In the genomic region with DNA sequence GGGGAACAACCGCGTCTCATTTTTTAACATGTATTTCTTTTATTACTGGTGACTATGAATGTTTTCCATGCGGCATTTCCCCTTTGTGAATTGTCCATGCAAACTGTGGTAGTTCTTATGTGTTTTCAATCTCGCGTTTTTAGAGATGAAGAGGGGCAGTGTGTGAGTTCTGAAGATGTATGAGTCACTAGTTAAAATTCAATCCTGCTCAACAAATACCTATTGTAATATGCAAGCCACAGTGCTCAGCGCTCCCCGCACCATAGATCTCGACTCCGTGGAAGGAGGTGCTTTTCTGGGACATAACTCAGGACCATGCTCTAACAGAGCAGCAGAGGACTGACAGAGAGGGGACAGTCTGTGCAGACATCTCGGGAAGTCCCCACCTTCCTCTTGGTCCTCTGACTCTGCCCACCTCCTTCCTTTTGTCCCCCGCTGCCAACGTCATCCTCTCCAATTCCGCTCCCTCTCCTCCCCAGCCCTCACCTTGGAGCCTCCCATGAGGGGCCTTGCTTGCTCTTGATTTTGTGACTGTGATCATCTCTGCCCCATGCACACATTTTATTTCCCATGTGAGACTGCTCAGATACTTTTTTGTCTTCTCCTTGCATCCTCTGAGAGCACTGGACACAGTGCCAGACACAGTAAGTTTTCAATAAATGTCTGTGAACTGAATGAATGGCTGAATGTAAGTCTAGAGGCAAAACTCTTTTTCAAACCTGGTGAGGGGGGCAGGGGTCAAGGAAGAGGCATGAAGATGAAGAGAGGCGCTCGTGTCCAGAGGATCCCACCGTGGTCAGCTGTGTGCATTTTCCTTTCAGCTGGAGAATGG, we compare ENCODE assay signal across 17 cellular contexts.
DNase-seq lines count a peak whose midpoint lies in the region; ATAC-seq lines count a peak whose summit lies in the region.
"Had no signal": no experiment of that assay in that cellular context is flagged by ENCODE, and none has a peak within 500 bp of the region (broad histone marks: within the 10 kb centered on the region; RNA-seq: fewer than 3 reads in every experiment).

No MANE protein-coding gene starts in this region.

- peak; percentile 39 for DNase-seq in HuH-7.5 (ENCODE audit: low spot score)
- peak; percentile 93 for DNase-seq in foreskin melanocyte
- no peak for DNase-seq in NOMO-1 (lab: John Stamatoyannopoulos, UW; ENCODE audit: unreplicated experiment in 2 of 2)
- DNase-seq in retina: no peak
- no peak for DNase-seq in GDM1 (lab: John Stamatoyannopoulos, UW)
- DNase-seq: activated CD4-positive, alpha-beta T cell treated with anti-CD3 and anti-CD28 coated beads, Interleukin-2, amount 50 U/mL, for 1 hour; activated naive CD8-positive, alpha-beta T cell treated with anti-CD3 and anti-CD28 coated beads, Interleukin-2, amount 50 U/mL, for 24 hours; activated T-cell treated with anti-CD3 and anti-CD28 coated beads, Interleukin-2, amount 50 U/mL, for 48 hours; KG1; left cardiac atrium; NCI-H2171; Right ventricle myocardium superior; stimulated activated CD4-positive, alpha-beta T cell treated with anti-CD3 and anti-CD28 coated beads, Interleukin-2, amount 100 ng/mL, for 24 hours; uterus had no signal

- peaks cover 12% of the 10 kb centered on the region for H3K4me1 ChIP-seq in mucosa of stomach (ENCODE audit: control insufficient read depth, insufficient read depth, low read length)
- H3K4me1 ChIP-seq: right atrium auricular region, uterus had no signal

- no peaks in the 10 kb centered on the region for H3K27me3 ChIP-seq in mucosa of stomach (ENCODE audit: control insufficient read depth, insufficient read depth, low read length)
- H3K27me3 ChIP-seq: right atrium auricular region, uterus had no signal

- H3K36me3 ChIP-seq in mucosa of stomach (ENCODE audit: control insufficient read depth, insufficient read depth, low read length): no peaks in the 10 kb centered on the region
- H3K36me3 ChIP-seq: right atrium auricular region, uterus had no signal

- peak overlapping the region; percentile 22 for H3K4me3 ChIP-seq in mucosa of stomach (ENCODE audit: low read length)
- H3K4me3 ChIP-seq: right atrium auricular region, uterus had no signal

- ATAC-seq in HG02973 (IDR thresholded peaks at IDR 0.05; ENCODE audit: unreplicated experiment): no peak
- ATAC-seq: activated naive CD8-positive, alpha-beta T cell treated with anti-CD3 and anti-CD28 coated beads, Interleukin-2, amount 50 U/mL, for 24 hours; left cardiac atrium had no signal

- H3K9ac ChIP-seq in mucosa of stomach (ENCODE audit: low read length): no peak overlapping the region

- no peaks in the 10 kb centered on the region for H3K9me3 ChIP-seq in mucosa of stomach (ENCODE audit: control insufficient read depth, low read length)
- H3K9me3 ChIP-seq: right atrium auricular region, uterus had no signal

Comparison
In these comparisons a context has a peak if more than half of its experiments do, and no peak if none do; other contexts are left out.
1. DNase-seq: peak in HuH-7.5 (single experiment) and foreskin melanocyte (single experiment); none in NOMO-1 (0 of 2), retina (single experiment) and GDM1 (single experiment).